ENCODE assay signal across 2 cellular contexts in genomic region chr2:42087137-42087856, GRCh38.
TF ChIP-seq lines count a peak whose summit lies in the region.

No MANE protein-coding gene starts in this region.

TF ChIP-seq in A549, 52 proteins besides CTCF, POLR2A, EP300 and RAD21 (continued from another document):
- TF ChIP-seq ELK1 (IDR thresholded peaks at IDR 0.05; ENCODE audit: low read depth, low read length) (no peak), ZNF302 (CRISPR knock-in tag; IDR thresholded peaks at IDR 0.05) (no peak), HOXB13 (CRISPR knock-in tag; IDR thresholded peaks at IDR 0.05; ENCODE audit: low read depth) (no peak), FOSB (CRISPR knock-in tag; IDR thresholded peaks at IDR 0.05) (no peak), CHD2 (IDR thresholded peaks at IDR 0.05; ENCODE audit: low read length, partially characterized antibody) (no peak), GATA3 (IDR thresholded peaks at IDR 0.05; ENCODE audit: borderline replicate concordance) (no peak; the same call in 1 of the 2 replicates), PBX3 (IDR thresholded peaks at IDR 0.05) (no peak), NPAS2 (CRISPR knock-in tag; IDR thresholded peaks at IDR 0.05; ENCODE audit: borderline replicate concordance) (no peak), RNF2 (IDR thresholded peaks at IDR 0.05; ENCODE audit: borderline replicate concordance, low read depth) (no peak), BCL3 (IDR thresholded peaks at IDR 0.05) (no peak), MAZ (IDR thresholded peaks at IDR 0.05; ENCODE audit: borderline replicate concordance, low read depth, low read length) (no peak)

TF ChIP-seq in GM23338, 12 proteins besides CTCF, POLR2A, EP300 and RAD21 (continued from another document):
- TF ChIP-seq ZNF462 (CRISPR knock-in tag; IDR thresholded peaks at IDR 0.05) = no peak
